ENCODE assay signal across 1 cellular context in the genomic region with DNA sequence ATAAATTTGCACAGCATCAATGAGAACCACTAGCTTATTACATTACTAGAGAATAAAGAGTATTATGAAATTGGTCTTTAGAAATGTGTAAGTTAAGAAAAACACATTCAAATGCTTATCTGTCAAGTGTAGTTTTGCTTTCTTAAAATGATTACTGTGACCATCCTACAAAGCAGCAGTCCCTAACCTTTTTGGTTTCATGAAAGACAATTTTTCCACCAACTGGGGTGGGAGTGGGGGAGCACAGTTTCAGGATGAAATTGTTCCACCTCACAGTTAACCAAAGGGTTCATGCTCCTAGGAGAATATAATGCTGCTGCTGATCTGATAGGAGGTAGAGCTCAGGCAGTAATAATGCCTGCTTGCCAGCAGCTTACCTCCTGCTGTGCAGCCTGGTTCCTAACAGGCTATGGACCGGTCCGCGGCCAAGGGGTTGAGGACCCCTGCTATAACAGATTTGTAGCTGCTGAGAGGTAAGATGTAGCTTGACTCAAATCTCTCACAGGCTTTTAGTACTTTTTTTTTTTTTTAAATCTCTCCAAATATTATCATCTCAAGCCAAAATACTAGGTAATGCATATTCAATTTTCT.
TF ChIP-seq lines count a peak whose summit lies in the region.

No MANE protein-coding gene starts in this region.

TF ChIP-seq in GM23338, 12 proteins besides CTCF, POLR2A, EP300 and RAD21:
- TF ChIP-seq EZH2phosphoT487 (IDR thresholded peaks at IDR 0.05; ENCODE audit: unreplicated experiment): no peak
- TF ChIP-seq POLR2AphosphoS5 (IDR thresholded peaks at IDR 0.05; ENCODE audit: low read depth): no peak
- TF ChIP-seq EZH2 (IDR thresholded peaks at IDR 0.05; ENCODE audit: low read depth, unreplicated experiment): no peak
- no peak for TF ChIP-seq ZNF114 (CRISPR knock-in tag; IDR thresholded peaks at IDR 0.05)
